8 cellular contexts compared by ENCODE assay signal in genomic region chr18:28176933-28177827, GRCh38. TPM values are rescaled to one million over a fixed set of nuclear protein-coding genes. Genes with fewer than 3 reads are reported as not detected.
DNase-seq lines count a peak whose midpoint lies in the region; ATAC-seq and TF ChIP-seq lines count a peak whose summit lies in the region.

TSS of gene CDH2 (minus strand) at chr18:28177130. CDS start at chr18:28177022, 108 bp downstream.

- H3K4me3 ChIP-seq in CD4-positive, alpha-beta memory T cell (ENCODE audit: low read length in 2 of 2): no peak within 1 kb of the TSS
- peak within 1 kb of the TSS; percentile 70 to 89 for H3K4me3 ChIP-seq in ascending aorta
- H3K4me3 ChIP-seq in right atrium auricular region: peak within 1 kb of the TSS; percentile 63 to 76

- TF ChIP-seq CTCF in ascending aorta (IDR thresholded peaks at IDR 0.05) (peak in 2 of 3 experiments; percentile 21 to 35), right atrium auricular region (IDR thresholded peaks at IDR 0.05) (peak in 1 of 2 donors; percentile 40)

- peak within 1 kb of the TSS in 7 of 8 donors; percentile 31 to 83 (median 60) for H3K4me3 Mint-ChIP-seq in CD4-positive, alpha-beta memory T cell

- no peak within 1 kb of the TSS for H3K27ac Mint-ChIP-seq in CD4-positive, alpha-beta memory T cell

- no peaks in the 10 kb centered on the region for H3K36me3 Mint-ChIP-seq in CD4-positive, alpha-beta memory T cell

- no peaks in the 10 kb centered on the region for H3K4me1 ChIP-seq in CD4-positive, alpha-beta memory T cell (ENCODE audit: insufficient read depth, low read length)
- H3K4me1 ChIP-seq in ascending aorta (no peaks in the 10 kb centered on the region), right atrium auricular region (peaks cover 0 to 6% of the 10 kb centered on the region in 2 donors)

- H3K9me3 Mint-ChIP-seq in CD4-positive, alpha-beta memory T cell: peaks cover 0 to 28% (median 18%) of the 10 kb centered on the region in 8 donors

- CTCF ChIA-PET in CD4-positive, alpha-beta memory T cell (lab: Charles Lee; ENCODE audit: partially characterized antibody): no interaction called here
- CTCF ChIA-PET in HEK293T (lab: Yijun Ruan, JAX): no interaction called here

- no peak for DNase-seq in CD4-positive, alpha-beta memory T cell
- DNase-seq in HEK293T (ENCODE audit: extremely low spot score): peak; percentile 85
- DNase-seq in NCI-H524 (lab: John Stamatoyannopoulos, UW): peak; percentile 87 to 89
- DNase-seq in ascending aorta (ENCODE audit: low spot score in 2 of 2): peak in 1 of 2 donors; percentile 72
- DNase-seq in right atrium auricular region (ENCODE audit: low spot score): peak; percentile 72
- DNase-seq in posterior vena cava (ENCODE audit: low spot score): peak; percentile 77
- no peak for DNase-seq in DMS114 treated with DMSO at 0.1 percent for 48 hours (lab: John Stamatoyannopoulos, UW; ENCODE audit: unreplicated experiment)

- peaks cover 23 to 28% of the 10 kb centered on the region in 2 donors for H3K27me3 Mint-ChIP-seq in CD4-positive, alpha-beta memory T cell

- intact Hi-C loops in CD4-positive, alpha-beta memory T cell (cut with micrococcal nuclease): no loop called here
- intact Hi-C loops in ascending aorta (cut with DNase I) (loop anchor here (5.0 kb wide), 3 partner anchors 120 to 990 kb away; no protein-coding TSS in a partner anchor), posterior vena cava (cut with DNase I) (no loop called here)

- H3K36me3 ChIP-seq in CD4-positive, alpha-beta memory T cell (ENCODE audit: insufficient read depth, low read length): no peaks in the 10 kb centered on the region
- H3K36me3 ChIP-seq in ascending aorta: no peaks in the 10 kb centered on the region
- no peaks in the 10 kb centered on the region for H3K36me3 ChIP-seq in right atrium auricular region

- no peak for ATAC-seq in GM21526 (IDR thresholded peaks at IDR 0.05; ENCODE audit: low FRiP score, unreplicated experiment)

- no peaks in the 10 kb centered on the region for H3K9me3 ChIP-seq in CD4-positive, alpha-beta memory T cell (ENCODE audit: control insufficient read depth in 1 of 2, low read length in 2 of 2)
- no peaks in the 10 kb centered on the region for H3K9me3 ChIP-seq in ascending aorta
- no peaks in the 10 kb centered on the region for H3K9me3 ChIP-seq in right atrium auricular region

- no peaks in the 10 kb centered on the region for H3K27me3 ChIP-seq in CD4-positive, alpha-beta memory T cell (ENCODE audit: insufficient read depth, low read length)
- H3K27me3 ChIP-seq in ascending aorta (no peaks in the 10 kb centered on the region), right atrium auricular region (no peaks in the 10 kb centered on the region)

- H3K27ac ChIP-seq in CD4-positive, alpha-beta memory T cell (ENCODE audit: low read depth, low read length): no peak within 1 kb of the TSS
- peak within 1 kb of the TSS; percentile 76 to 81 for H3K27ac ChIP-seq in ascending aorta
- H3K27ac ChIP-seq in right atrium auricular region: peak within 1 kb of the TSS; percentile 87 to 89

- H3K4me1 Mint-ChIP-seq in CD4-positive, alpha-beta memory T cell: peaks cover 3 to 15% (median 7%) of the 10 kb centered on the region in 4 donors

- POLR2A ChIA-PET in CD4-positive, alpha-beta memory T cell (lab: Charles Lee; ENCODE audit: partially characterized antibody): no interaction called here
- POLR2A ChIA-PET in HEK293T (lab: Yijun Ruan, JAX): interaction anchor here (0.5 to 1.5 kb wide), 10 partner anchors 11 to 424 kb away, joined by 3 to 5 read pairs (median 3); no protein-coding TSS in a partner anchor

TF ChIP-seq in HEK293T, 16 proteins besides CTCF, POLR2A, EP300 and RAD21:
- TF ChIP-seq SP1 (IDR thresholded peaks at IDR 0.05): no peak
- peak; percentile 58 for TF ChIP-seq L3MBTL2 (conservative IDR thresholded peaks at IDR 0.05)
- no peak for TF ChIP-seq BHLHE40 (IDR thresholded peaks at IDR 0.05; ENCODE audit: borderline replicate concordance)
- TF ChIP-seq ARNT (IDR thresholded peaks at IDR 0.05): no peak
- peak; percentile 76 for TF ChIP-seq CTBP1 (IDR thresholded peaks at IDR 0.05; ENCODE audit: borderline replicate concordance)
- TF ChIP-seq LEF1 (IDR thresholded peaks at IDR 0.05; ENCODE audit: borderline replicate concordance): peak; percentile 55; the same call in 1 of the 2 replicates
- no peak for TF ChIP-seq SUZ12 (IDR thresholded peaks at IDR 0.05)

RNA-seq across cellular contexts. Expression of gene CDH2, which starts in this region (rescaled TPM):
- not detected for total RNA-seq in CD4-positive, alpha-beta memory T cell
- not detected for polyA plus RNA-seq in CD4-positive, alpha-beta memory T cell
- total RNA-seq in ascending aorta (22.8 TPM), right atrium auricular region (100 to 1,000 TPM; 205 to 269 TPM), posterior vena cava (10 to 100 TPM in 1 of 2 donors, 1 to 10 TPM in 1; 6.0 to 12.0 TPM)

Comparison
In these comparisons a context has a peak if more than half of its experiments do, and no peak if none do; other contexts are left out.
1. DNase-seq: peak in HEK293T (single experiment), NCI-H524 (2 of 2), right atrium auricular region (single experiment) and posterior vena cava (single experiment); none in CD4-positive, alpha-beta memory T cell (0 of 5) and DMS114 treated with DMSO at 0.1 percent for 48 hours (single experiment).
2. H3K4me3 ChIP-seq: peak in ascending aorta (2 of 2) and right atrium auricular region (2 of 2); none in CD4-positive, alpha-beta memory T cell (0 of 2).